In the genomic region with DNA sequence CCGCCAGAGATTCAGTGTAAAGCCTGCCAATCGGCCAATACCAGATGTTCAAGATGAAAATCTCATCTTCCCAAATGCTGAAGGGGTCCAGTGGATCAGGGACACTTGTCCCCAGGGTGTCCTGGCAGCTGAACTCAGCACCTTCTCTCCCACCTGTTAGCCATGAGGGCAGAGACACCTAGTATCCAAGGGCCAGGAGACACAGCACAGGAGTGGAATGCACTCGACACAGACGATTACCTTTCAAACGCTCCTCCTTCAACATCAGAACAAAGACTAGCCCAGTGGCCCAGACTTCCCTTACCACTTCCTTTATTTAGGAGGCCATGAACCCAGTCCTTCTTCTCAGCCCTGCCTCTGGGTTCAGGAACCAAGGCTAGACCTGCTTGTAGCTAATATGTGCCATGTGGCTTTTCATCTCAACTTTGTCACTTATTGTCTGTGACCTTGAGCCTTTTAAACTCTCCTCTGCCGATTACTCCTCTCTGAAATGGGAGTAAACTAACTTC, we compare ENCODE assay signal across 7 cellular contexts.
"Had no signal": no experiment of that assay in that cellular context is flagged by ENCODE, and none has a peak within 500 bp of the region (broad histone marks: within the 10 kb centered on the region; RNA-seq: fewer than 3 reads in every experiment).

No MANE protein-coding gene starts in this region.

- H3K27ac ChIP-seq: neural progenitor cell, skin epidermis, tibial nerve had no signal

- H3K27me3 ChIP-seq: neural progenitor cell, tibial nerve had no signal

- H3K9me3 ChIP-seq: tibial nerve had no signal

- H3K36me3 ChIP-seq: neural progenitor cell, tibial nerve had no signal

- DNase-seq: activated CD4-positive, CD25-positive, alpha-beta regulatory T cell; activated T-cell treated with anti-CD3 and anti-CD28 coated beads, Interleukin-2, amount 50 U/mL, for 1 hour; effector memory CD4-positive, alpha-beta T cell; kidney had no signal

- H3K4me1 ChIP-seq: neural progenitor cell, tibial nerve had no signal

- H3K4me3 ChIP-seq: neural progenitor cell, skin epidermis, tibial nerve had no signal
